Comparison of ENCODE assay signal across 1 cellular context in the genomic region with DNA sequence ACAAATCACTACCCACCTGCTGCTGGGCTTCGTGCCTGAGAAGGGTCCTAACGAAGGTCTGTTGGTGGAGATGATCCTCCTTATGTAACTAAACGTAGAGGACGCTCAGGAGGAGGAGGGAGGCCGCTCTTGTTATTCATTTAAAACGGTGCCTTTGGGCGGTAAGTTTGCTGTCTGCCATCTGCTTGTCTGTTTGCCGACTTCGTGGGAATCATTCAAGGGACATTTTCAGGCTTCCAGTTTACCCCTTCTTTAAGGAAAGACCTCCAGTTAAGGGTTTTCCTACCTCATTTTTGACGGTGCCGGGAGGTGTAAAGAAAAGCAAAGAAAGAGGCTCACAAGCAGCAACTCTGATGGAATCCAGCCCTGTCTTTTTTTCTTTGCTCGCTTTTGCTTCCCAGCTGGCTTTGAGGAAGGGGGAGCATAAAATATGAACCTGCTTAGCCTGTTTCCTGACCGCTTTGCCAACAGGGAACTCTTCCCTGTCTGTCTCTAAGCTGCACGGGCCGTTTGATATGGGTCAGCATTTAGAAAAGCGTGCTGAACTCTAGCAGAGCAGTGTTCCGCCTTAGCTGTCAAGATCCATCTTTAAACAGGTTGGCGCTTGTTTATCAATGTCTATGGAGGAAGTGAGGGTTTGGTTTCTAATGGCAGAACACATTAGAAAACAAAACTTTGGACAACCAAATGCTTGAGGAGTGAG.
TF ChIP-seq lines count a peak whose summit lies in the region.

No MANE protein-coding gene starts in this region.

TF ChIP-seq in GM23338, 12 proteins besides CTCF, POLR2A, EP300 and RAD21 (continued from another document):
- TF ChIP-seq, protein P1, sequence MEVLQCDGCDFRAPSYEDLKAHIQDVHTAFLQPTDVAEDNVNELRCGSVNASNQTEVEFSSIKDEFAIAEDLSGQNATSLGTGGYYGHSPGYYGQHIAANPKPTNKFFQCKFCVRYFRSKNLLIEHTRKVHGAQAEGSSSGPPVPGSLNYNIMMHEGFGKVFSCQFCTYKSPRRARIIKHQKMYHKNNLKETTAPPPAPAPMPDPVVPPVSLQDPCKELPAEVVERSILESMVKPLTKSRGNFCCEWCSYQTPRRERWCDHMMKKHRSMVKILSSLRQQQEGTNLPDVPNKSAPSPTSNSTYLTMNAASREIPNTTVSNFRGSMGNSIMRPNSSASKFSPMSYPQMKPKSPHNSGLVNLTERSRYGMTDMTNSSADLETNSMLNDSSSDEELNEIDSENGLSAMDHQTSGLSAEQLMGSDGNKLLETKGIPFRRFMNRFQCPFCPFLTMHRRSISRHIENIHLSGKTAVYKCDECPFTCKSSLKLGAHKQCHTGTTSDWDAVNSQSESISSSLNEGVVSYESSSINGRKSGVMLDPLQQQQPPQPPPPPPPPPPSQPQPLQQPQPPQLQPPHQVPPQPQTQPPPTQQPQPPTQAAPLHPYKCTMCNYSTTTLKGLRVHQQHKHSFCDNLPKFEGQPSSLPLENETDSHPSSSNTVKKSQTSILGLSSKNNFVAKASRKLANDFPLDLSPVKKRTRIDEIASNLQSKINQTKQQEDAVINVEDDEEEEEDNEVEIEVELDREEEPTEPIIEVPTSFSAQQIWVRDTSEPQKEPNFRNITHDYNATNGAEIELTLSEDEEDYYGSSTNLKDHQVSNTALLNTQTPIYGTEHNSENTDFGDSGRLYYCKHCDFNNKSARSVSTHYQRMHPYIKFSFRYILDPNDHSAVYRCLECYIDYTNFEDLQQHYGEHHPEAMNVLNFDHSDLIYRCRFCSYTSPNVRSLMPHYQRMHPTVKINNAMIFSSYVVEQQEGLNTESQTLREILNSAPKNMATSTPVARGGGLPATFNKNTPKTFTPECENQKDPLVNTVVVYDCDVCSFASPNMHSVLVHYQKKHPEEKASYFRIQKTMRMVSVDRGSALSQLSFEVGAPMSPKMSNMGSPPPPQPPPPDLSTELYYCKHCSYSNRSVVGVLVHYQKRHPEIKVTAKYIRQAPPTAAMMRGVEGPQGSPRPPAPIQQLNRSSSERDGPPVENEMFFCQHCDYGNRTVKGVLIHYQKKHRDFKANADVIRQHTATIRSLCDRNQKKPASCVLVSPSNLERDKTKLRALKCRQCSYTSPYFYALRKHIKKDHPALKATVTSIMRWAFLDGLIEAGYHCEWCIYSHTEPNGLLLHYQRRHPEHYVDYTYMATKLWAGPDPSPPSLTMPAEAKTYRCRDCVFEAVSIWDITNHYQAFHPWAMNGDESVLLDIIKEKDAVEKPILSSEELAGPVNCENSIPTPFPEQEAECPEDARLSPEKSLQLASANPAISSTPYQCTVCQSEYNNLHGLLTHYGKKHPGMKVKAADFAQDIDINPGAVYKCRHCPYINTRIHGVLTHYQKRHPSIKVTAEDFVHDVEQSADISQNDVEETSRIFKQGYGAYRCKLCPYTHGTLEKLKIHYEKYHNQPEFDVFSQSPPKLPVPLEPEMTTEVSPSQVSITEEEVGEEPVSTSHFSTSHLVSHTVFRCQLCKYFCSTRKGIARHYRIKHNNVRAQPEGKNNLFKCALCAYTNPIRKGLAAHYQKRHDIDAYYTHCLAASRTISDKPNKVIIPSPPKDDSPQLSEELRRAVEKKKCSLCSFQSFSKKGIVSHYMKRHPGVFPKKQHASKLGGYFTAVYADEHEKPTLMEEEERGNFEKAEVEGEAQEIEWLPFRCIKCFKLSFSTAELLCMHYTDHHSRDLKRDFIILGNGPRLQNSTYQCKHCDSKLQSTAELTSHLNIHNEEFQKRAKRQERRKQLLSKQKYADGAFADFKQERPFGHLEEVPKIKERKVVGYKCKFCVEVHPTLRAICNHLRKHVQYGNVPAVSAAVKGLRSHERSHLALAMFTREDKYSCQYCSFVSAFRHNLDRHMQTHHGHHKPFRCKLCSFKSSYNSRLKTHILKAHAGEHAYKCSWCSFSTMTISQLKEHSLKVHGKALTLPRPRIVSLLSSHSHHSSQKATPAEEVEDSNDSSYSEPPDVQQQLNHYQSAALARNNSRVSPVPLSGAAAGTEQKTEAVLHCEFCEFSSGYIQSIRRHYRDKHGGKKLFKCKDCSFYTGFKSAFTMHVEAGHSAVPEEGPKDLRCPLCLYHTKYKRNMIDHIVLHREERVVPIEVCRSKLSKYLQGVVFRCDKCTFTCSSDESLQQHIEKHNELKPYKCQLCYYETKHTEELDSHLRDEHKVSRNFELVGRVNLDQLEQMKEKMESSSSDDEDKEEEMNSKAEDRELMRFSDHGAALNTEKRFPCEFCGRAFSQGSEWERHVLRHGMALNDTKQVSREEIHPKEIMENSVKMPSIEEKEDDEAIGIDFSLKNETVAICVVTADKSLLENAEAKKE (CRISPR knock-in tag; IDR thresholded peaks at IDR 0.05), result no peak
